ENCODE assay signal across 8 cellular contexts in the genomic region with DNA sequence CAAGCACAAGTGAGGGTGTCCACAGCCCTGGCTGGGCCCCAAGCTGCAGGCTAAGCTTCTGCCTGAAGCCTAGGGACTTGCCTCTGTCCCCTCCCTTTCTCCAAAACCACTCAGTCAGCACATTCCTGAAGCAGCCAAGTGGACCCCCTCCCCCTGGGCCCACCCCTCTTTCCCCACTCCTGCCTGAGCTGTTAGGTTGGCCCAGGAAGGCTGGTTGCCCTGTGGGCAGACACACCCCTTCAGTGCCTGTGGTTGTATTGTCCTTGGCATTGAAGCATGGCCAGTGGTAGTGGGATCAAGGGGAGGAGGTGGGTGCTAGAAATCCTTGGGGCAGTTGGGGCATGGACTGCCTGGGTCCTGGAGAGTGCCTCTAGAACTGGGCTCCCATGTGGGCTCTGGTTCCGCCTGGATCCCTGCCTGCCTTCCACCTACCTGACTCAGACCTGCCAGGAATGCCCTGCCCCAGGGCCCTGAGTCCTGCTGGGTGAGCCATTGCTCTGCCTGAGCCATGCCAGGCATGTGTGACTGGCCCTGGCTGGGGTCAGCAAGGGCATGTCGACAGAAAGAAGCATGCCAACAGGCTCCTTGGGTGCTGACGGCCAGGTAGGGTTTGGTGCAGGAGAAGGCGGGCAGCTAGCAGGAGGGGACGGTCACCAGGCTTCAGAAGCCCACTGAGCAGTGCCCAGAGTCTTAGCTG. TPM values are rescaled to one million over a fixed set of nuclear protein-coding genes. Genes with fewer than 3 reads are reported as not detected.
DNase-seq lines count a peak whose midpoint lies in the region; ATAC-seq and TF ChIP-seq lines count a peak whose summit lies in the region.

No MANE protein-coding gene starts in this region.

- H3K27ac ChIP-seq in KOPT-K1 (ENCODE audit: low read depth, low read length, poor library complexity, severe bottlenecking), result peak overlapping the region; percentile 72
- H3K27ac ChIP-seq in muscle layer of duodenum (ENCODE audit: low read length), result peak overlapping the region; percentile 94

- peak overlapping the region; percentile 86 for H3K27ac Mint-ChIP-seq in central memory CD8-positive, alpha-beta T cell (ENCODE audit: low read depth)

- no peaks in the 10 kb centered on the region for H3K9me3 Mint-ChIP-seq in central memory CD8-positive, alpha-beta T cell

- no peaks in the 10 kb centered on the region for H3K27me3 ChIP-seq in BE2C
- no peaks in the 10 kb centered on the region for H3K27me3 ChIP-seq in muscle layer of duodenum (ENCODE audit: low read depth, low read length)

- peaks cover 21% of the 10 kb centered on the region for H3K4me1 Mint-ChIP-seq in central memory CD8-positive, alpha-beta T cell

- H3K36me3 ChIP-seq in BE2C (peaks cover 25% of the 10 kb centered on the region), KOPT-K1 (ENCODE audit: insufficient read depth, low read length) (peaks cover 46% of the 10 kb centered on the region), muscle layer of duodenum (ENCODE audit: control insufficient read depth in 1 of 2, insufficient read depth in 2 of 2, low read length in 2 of 2) (peaks cover 3 to 10% of the 10 kb centered on the region in 2 donors)

- H3K4me3 Mint-ChIP-seq in central memory CD8-positive, alpha-beta T cell, result peak overlapping the region; percentile 80

- H3K9me3 ChIP-seq in BE2C (no peaks in the 10 kb centered on the region), KOPT-K1 (ENCODE audit: insufficient read depth, low read length, poor library complexity, severe bottlenecking) (no peaks in the 10 kb centered on the region), muscle layer of duodenum (ENCODE audit: control insufficient read depth in 1 of 2, low read length in 2 of 2) (no peaks in the 10 kb centered on the region)

- no peak for TF ChIP-seq CTCF in BE2C (IDR thresholded peaks at IDR 0.05; ENCODE audit: low read depth, low read length)

- H3K4me1 ChIP-seq in BE2C (peaks cover 12% of the 10 kb centered on the region), muscle layer of duodenum (ENCODE audit: control insufficient read depth in 1 of 2, insufficient read depth in 2 of 2, low read length in 2 of 2) (peaks cover 12 to 34% of the 10 kb centered on the region in 2 donors)

- H3K36me3 Mint-ChIP-seq in central memory CD8-positive, alpha-beta T cell (ENCODE audit: insufficient read depth), result peaks cover 15% of the 10 kb centered on the region

- DNase-seq in BE2C (no peak), GM19240 (ENCODE audit: insufficient read length, low spot score) (no peak)
- no peak for DNase-seq in central memory CD8-positive, alpha-beta T cell (ENCODE audit: low spot score in 2 of 2)

- H3K4me3 ChIP-seq in BE2C (ENCODE audit: low read depth, low read length), result peak overlapping the region; percentile 84
- H3K4me3 ChIP-seq in muscle layer of duodenum (ENCODE audit: low read depth in 1 of 2, low read length in 2 of 2), result peak overlapping the region; percentile 78 to 87

- H3K27me3 Mint-ChIP-seq in central memory CD8-positive, alpha-beta T cell, result no peaks in the 10 kb centered on the region

- ATAC-seq in central memory CD8-positive, alpha-beta T cell (replicated peaks; ENCODE audit: extremely low read depth, poor library complexity, severe bottlenecking), result no peak
- ATAC-seq in GM21390 (IDR thresholded peaks at IDR 0.05; ENCODE audit: unreplicated experiment) (no peak), HG03045 (IDR thresholded peaks at IDR 0.05; ENCODE audit: unreplicated experiment) (no peak), HG03460 (IDR thresholded peaks at IDR 0.05; ENCODE audit: unreplicated experiment) (no peak)

RNA-seq across cellular contexts. Expression of a gene that starts 2.1 kb away (rescaled TPM):
- 209 TPM for polyA plus RNA-seq in BE2C (2012; ENCODE audit: insufficient read depth, insufficient read length, low read depth)

RNA-seq across cellular contexts. Expression of a gene that starts 17.3 kb away (rescaled TPM):
- 1.9 TPM for polyA plus RNA-seq in BE2C (2012; ENCODE audit: insufficient read depth, insufficient read length, low read depth)

RNA-seq across cellular contexts. Expression of a gene that starts 19.9 kb away (rescaled TPM):
- 2.0 TPM for polyA plus RNA-seq in BE2C (2012; ENCODE audit: insufficient read depth, insufficient read length, low read depth)

RNA-seq across cellular contexts. Expression of a gene that starts 26.1 kb away (rescaled TPM):
- polyA plus RNA-seq in BE2C (2012; ENCODE audit: insufficient read depth, insufficient read length, low read depth), result 739 TPM

RNA-seq across cellular contexts. Expression of a gene that starts 28.3 kb away (rescaled TPM):
- not detected for polyA plus RNA-seq in BE2C (2012; ENCODE audit: insufficient read depth, insufficient read length, low read depth)
